13 cellular contexts compared by ENCODE assay signal in the genomic region with DNA sequence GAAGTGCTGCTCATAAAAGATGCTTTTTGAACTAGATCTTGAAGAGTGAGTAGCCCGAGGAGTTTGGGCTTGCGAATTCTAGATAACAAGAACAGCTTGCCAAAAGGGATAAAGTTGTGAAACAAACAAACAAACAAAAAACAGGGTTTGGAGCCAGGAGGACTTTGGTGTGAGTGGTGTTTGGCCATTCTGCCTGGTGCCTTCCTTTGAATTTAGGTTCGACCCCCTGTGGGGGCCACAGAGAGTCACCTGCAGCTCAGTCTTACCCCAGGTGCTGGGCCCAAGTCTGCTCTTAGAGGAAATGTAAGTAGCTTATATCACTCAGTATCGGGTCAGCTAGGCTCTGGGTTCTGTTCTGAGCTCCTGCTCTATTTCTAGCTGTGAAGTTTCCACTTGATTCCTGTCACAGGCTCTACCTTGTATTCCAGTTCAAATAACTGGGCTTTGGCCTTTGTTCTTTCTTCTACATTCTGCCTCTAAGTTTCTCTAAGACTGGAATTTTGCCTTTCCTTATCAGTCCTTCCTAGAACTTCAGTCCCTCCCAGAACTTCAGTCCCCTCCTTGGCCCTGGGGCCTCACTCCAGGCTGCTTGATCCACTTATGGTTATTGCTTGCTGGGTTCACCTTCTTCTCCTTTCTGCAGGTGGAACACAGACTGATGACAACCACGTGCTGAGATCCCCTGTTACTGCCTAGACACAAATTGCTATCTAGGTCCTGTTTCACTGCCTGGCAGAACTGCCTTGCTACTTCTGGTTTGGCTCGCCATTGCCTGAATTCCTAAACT. TPM values are rescaled to one million over a fixed set of nuclear protein-coding genes. Genes with fewer than 3 reads are reported as not detected.
DNase-seq lines count a peak whose midpoint lies in the region; ATAC-seq and TF ChIP-seq lines count a peak whose summit lies in the region.
"Had no signal": no experiment of that assay in that cellular context is flagged by ENCODE, and none has a peak within 500 bp of the region (broad histone marks: within the 10 kb centered on the region; RNA-seq: fewer than 3 reads in every experiment).

No MANE protein-coding gene starts in this region.

- H3K4me1 Mint-ChIP-seq in natural killer cell treated with Interleukin-12 subunit alpha and Interleukin-12 subunit beta and Interleukin-15 and Interleukin-18, amount 100 ng/mL, for 72 hours (ENCODE audit: low read depth in 2 of 2) = peaks cover 27 to 43% of the 10 kb centered on the region in 2 donors
- peaks cover 24 to 27% of the 10 kb centered on the region in 2 donors for H3K4me1 Mint-ChIP-seq in natural killer cell
- H3K4me1 Mint-ChIP-seq in CD8-positive, alpha-beta T cell (ENCODE audit: low read depth) = peaks cover 11% of the 10 kb centered on the region

- H3K27me3 Mint-ChIP-seq in natural killer cell treated with Interleukin-12 subunit alpha and Interleukin-12 subunit beta and Interleukin-15 and Interleukin-18, amount 100 ng/mL, for 72 hours = no peaks in the 10 kb centered on the region
- H3K27me3 Mint-ChIP-seq in natural killer cell (ENCODE audit: low read depth in 2 of 2) = no peaks in the 10 kb centered on the region
- peaks cover 5% of the 10 kb centered on the region for H3K27me3 Mint-ChIP-seq in CD8-positive, alpha-beta T cell (ENCODE audit: low read depth)

- no peak for ATAC-seq in natural killer cell treated with Interleukin-12 subunit alpha and Interleukin-12 subunit beta and Interleukin-15 and Interleukin-18, amount 100 ng/mL, for 72 hours
- no peak for ATAC-seq in natural killer cell
- ATAC-seq in mucosa of descending colon = peak; percentile 1
- no peak for ATAC-seq in HG03439 (IDR thresholded peaks at IDR 0.05; ENCODE audit: unreplicated experiment)
- no peak for ATAC-seq in CD8-positive, alpha-beta T cell
- ATAC-seq: Panc1 had no signal

- DNase-seq in natural killer cell treated with Interleukin-12 subunit alpha and Interleukin-12 subunit beta and Interleukin-15 and Interleukin-18, amount 100 ng/mL, for 72 hours (ENCODE audit: low spot score) = no peak
- DNase-seq in natural killer cell (no peak), esophagus muscularis mucosa (ENCODE audit: extremely low spot score) (no peak), mucosa of descending colon (no peak), inferior parietal cortex (ENCODE audit: extremely low spot score) (no peak)
- no peak for DNase-seq in CD8-positive, alpha-beta T cell
- DNase-seq in stimulated activated CD4-positive, alpha-beta T cell treated with anti-CD3 and anti-CD28 coated beads, Interleukin-2, amount 100 ng/mL, for 48 hours = no peak
- DNase-seq: activated CD4-positive, alpha-beta T cell treated with anti-CD3 and anti-CD28 coated beads, Interleukin-2, amount 50 U/mL, for 48 hours; NCI-H1105; T1000; testis had no signal

- TF ChIP-seq CTCF in natural killer cell (IDR thresholded peaks at IDR 0.05) (no peak), esophagus muscularis mucosa (IDR thresholded peaks at IDR 0.05) (no peak), mucosa of descending colon (IDR thresholded peaks at IDR 0.05) (no peak)
- no peak for TF ChIP-seq CTCF in CD8-positive, alpha-beta T cell (IDR thresholded peaks at IDR 0.05)

- peak overlapping the region; percentile 32 to 64 for H3K27ac Mint-ChIP-seq in natural killer cell treated with Interleukin-12 subunit alpha and Interleukin-12 subunit beta and Interleukin-15 and Interleukin-18, amount 100 ng/mL, for 72 hours
- peak overlapping the region in 1 of 2 donors; percentile 25 for H3K27ac Mint-ChIP-seq in natural killer cell
- H3K27ac Mint-ChIP-seq in CD8-positive, alpha-beta T cell = no peak overlapping the region

- TF ChIP-seq EP300 in esophagus muscularis mucosa (IDR thresholded peaks at IDR 0.05) = no peak

- H3K9me3 ChIP-seq in esophagus muscularis mucosa (no peaks in the 10 kb centered on the region), mucosa of descending colon (no peaks in the 10 kb centered on the region)
- H3K9me3 ChIP-seq in CD8-positive, alpha-beta T cell (ENCODE audit: low read length) = no peaks in the 10 kb centered on the region
- H3K9me3 ChIP-seq: testis had no signal

- H3K36me3 Mint-ChIP-seq in natural killer cell treated with Interleukin-12 subunit alpha and Interleukin-12 subunit beta and Interleukin-15 and Interleukin-18, amount 100 ng/mL, for 72 hours = no peaks in the 10 kb centered on the region
- no peaks in the 10 kb centered on the region for H3K36me3 Mint-ChIP-seq in natural killer cell
- no peaks in the 10 kb centered on the region for H3K36me3 Mint-ChIP-seq in CD8-positive, alpha-beta T cell

- TF ChIP-seq POLR2A in esophagus muscularis mucosa (IDR thresholded peaks at IDR 0.05; ENCODE audit: low read depth) = no peak

- H3K4me3 ChIP-seq in esophagus muscularis mucosa = no peak overlapping the region
- no peak overlapping the region for H3K4me3 ChIP-seq in mucosa of descending colon
- H3K4me3 ChIP-seq in CD8-positive, alpha-beta T cell (ENCODE audit: low read depth, low read length) = no peak overlapping the region
- H3K4me3 ChIP-seq: testis had no signal

- intact Hi-C loops in natural killer cell (cut with micrococcal nuclease) (no loop called here), esophagus muscularis mucosa (cut with DNase I) (no loop called here), mucosa of descending colon (cut with DNase I, micrococcal nuclease) (no loop called here)
- intact Hi-C loops in CD8-positive, alpha-beta T cell (cut with DNase I, micrococcal nuclease) = no loop called here

- POLR2A ChIA-PET in CD8-positive, alpha-beta T cell (lab: Charles Lee) = no interaction called here

- CTCF ChIA-PET in CD8-positive, alpha-beta T cell (lab: Charles Lee) = no interaction called here

- peaks cover 33 to 67% (median 56%) of the 10 kb centered on the region in 4 donors for H3K4me1 ChIP-seq in esophagus muscularis mucosa
- peaks cover 32% of the 10 kb centered on the region for H3K4me1 ChIP-seq in mucosa of descending colon (ENCODE audit: low read depth)
- peaks cover 3% of the 10 kb centered on the region for H3K4me1 ChIP-seq in CD8-positive, alpha-beta T cell (ENCODE audit: insufficient read depth, low read length)
- H3K4me1 ChIP-seq: testis had no signal

- no peaks in the 10 kb centered on the region for H3K27me3 ChIP-seq in esophagus muscularis mucosa
- no peaks in the 10 kb centered on the region for H3K27me3 ChIP-seq in CD8-positive, alpha-beta T cell (ENCODE audit: insufficient read depth, low read length)
- H3K27me3 ChIP-seq: testis had no signal

- no peaks in the 10 kb centered on the region for H3K36me3 ChIP-seq in esophagus muscularis mucosa
- no peaks in the 10 kb centered on the region for H3K36me3 ChIP-seq in mucosa of descending colon (ENCODE audit: low read depth)
- H3K36me3 ChIP-seq in CD8-positive, alpha-beta T cell (ENCODE audit: insufficient read depth, low read length) = no peaks in the 10 kb centered on the region

- no peak overlapping the region for H3K4me3 Mint-ChIP-seq in natural killer cell treated with Interleukin-12 subunit alpha and Interleukin-12 subunit beta and Interleukin-15 and Interleukin-18, amount 100 ng/mL, for 72 hours
- no peak overlapping the region for H3K4me3 Mint-ChIP-seq in natural killer cell
- H3K4me3 Mint-ChIP-seq in CD8-positive, alpha-beta T cell = no peak overlapping the region

- 91% methylated on average over 6 of the region's 6 CpGs for WGBS in esophagus muscularis mucosa

- H3K27ac ChIP-seq in esophagus muscularis mucosa (replicated peaks in 1 of 4) = peak overlapping the region; percentile 71 to 84 (median 76)
- no peak overlapping the region for H3K27ac ChIP-seq in CD8-positive, alpha-beta T cell (ENCODE audit: low read depth, low read length)

- no peaks in the 10 kb centered on the region for H3K9me3 Mint-ChIP-seq in natural killer cell treated with Interleukin-12 subunit alpha and Interleukin-12 subunit beta and Interleukin-15 and Interleukin-18, amount 100 ng/mL, for 72 hours
- no peaks in the 10 kb centered on the region for H3K9me3 Mint-ChIP-seq in natural killer cell
- no peaks in the 10 kb centered on the region for H3K9me3 Mint-ChIP-seq in CD8-positive, alpha-beta T cell

RNA-seq across cellular contexts. Expression of gene DUSP6, which starts 20.5 kb away (rescaled TPM):
- 10 to 100 TPM; 49.4 to 65.9 TPM for total RNA-seq in natural killer cell treated with Interleukin-12 subunit alpha and Interleukin-12 subunit beta and Interleukin-15 and Interleukin-18, amount 100 ng/mL, for 72 hours
- total RNA-seq in natural killer cell (100 to 1,000 TPM in 2 of 3 donors, 10 to 100 TPM in 1; 52.2 to 222 (median 141) TPM), esophagus muscularis mucosa (100 to 1,000 TPM in 1 of 4 donors, 10 to 100 TPM in 3; 62.2 to 108 (median 77.4) TPM), mucosa of descending colon (10 to 100 TPM; 56.6 to 82.1 (median 65.0) TPM)
- 1 to 10 TPM; 3.0 to 3.9 TPM for total RNA-seq in CD8-positive, alpha-beta T cell

Comparison
In these comparisons a context has a peak if more than half of its experiments do, and no peak if none do; other contexts are left out.
1. RNA of gene DUSP6, which starts 20.5 kb away (total RNA-seq): 52.2 to 222 TPM in natural killer cell, 62.2 to 108 TPM in esophagus muscularis mucosa, 49.4 to 65.9 TPM in natural killer cell treated with Interleukin-12 subunit alpha and Interleukin-12 subunit beta and Interleukin-15 and Interleukin-18, amount 100 ng/mL, for 72 hours and 56.6 to 82.1 TPM in mucosa of descending colon; 3.0 to 3.9 TPM in CD8-positive, alpha-beta T cell; every median in the first group is over 10 times any median in the second.